ENCODE assay signal across 27 cellular contexts in genomic region chr6:63824722-63825121, GRCh38.
"Had no signal": no experiment of that assay in that cellular context is flagged by ENCODE, and none has a peak within 500 bp of the region (broad histone marks: within the 10 kb centered on the region; RNA-seq: fewer than 3 reads in every experiment).

No MANE protein-coding gene starts in this region.

- H3K9me3 ChIP-seq: neutrophil, ovary, psoas muscle, right lobe of liver, sigmoid colon, transverse colon, upper lobe of right lung, uterus had no signal

- H3K36me3 Mint-ChIP-seq: naive thymus-derived CD4-positive, alpha-beta T cell; natural killer cell; stimulated activated memory B cell treated with anti-CD40 and anti-IgM and Interleukin-4, amounts not matched to agents 10 μg/mL and 1 μg/mL and 100 μg/mL, for 72 hours; type B pancreatic cell had no signal

- H3K4me1 Mint-ChIP-seq: naive thymus-derived CD4-positive, alpha-beta T cell; natural killer cell; nephron; stimulated activated memory B cell treated with anti-CD40 and anti-IgM and Interleukin-4, amounts not matched to agents 10 μg/mL and 1 μg/mL and 100 μg/mL, for 72 hours; stimulated activated naive CD8-positive, alpha-beta T cell treated with anti-CD3 and anti-CD28 coated beads, Interleukin-15, amount 100 ng/mL, for 72 hours had no signal

- H3K27ac ChIP-seq: neutrophil, ovary, parathyroid adenoma, psoas muscle, right lobe of liver, sigmoid colon, tibial artery, transverse colon, upper lobe of right lung, uterus had no signal

- FAIRE-seq: small intestine had no signal

- ATAC-seq: naive thymus-derived CD4-positive, alpha-beta T cell; natural killer cell; psoas muscle; right cardiac atrium; right lobe of liver; stimulated activated memory B cell treated with anti-CD40 and anti-IgM and Interleukin-4, amounts not matched to agents 10 μg/mL and 1 μg/mL and 100 μg/mL, for 72 hours; stimulated activated naive CD8-positive, alpha-beta T cell treated with anti-CD3 and anti-CD28 coated beads, Interleukin-15, amount 100 ng/mL, for 72 hours; stimulated activated naive CD8-positive, alpha-beta T cell treated with anti-CD3 and anti-CD28 coated beads, Interleukin-15, Interleukin-2, amounts not matched to agents 100 U/mL and 50 U/mL, for 24 hours; upper lobe of right lung had no signal

- H3K4me3 ChIP-seq: ovary, psoas muscle, right lobe of liver, sigmoid colon, tibial artery, transverse colon, upper lobe of right lung, uterus had no signal

- H3K79me2 ChIP-seq: parathyroid adenoma had no signal

- H3K9ac ChIP-seq: parathyroid adenoma had no signal

- H3K27me3 Mint-ChIP-seq: progenitor cell of endocrine pancreas had no signal

- DNase-seq: naive thymus-derived CD4-positive, alpha-beta T cell; natural killer cell; nucleus accumbens; ovary; right cardiac atrium; right lobe of liver; sigmoid colon; small intestine; stimulated activated CD4-positive, alpha-beta T cell treated with anti-CD3 and anti-CD28 coated beads, Interleukin-15, amount 100 ng/mL, for 24 hours; stimulated activated CD4-positive, alpha-beta T cell treated with anti-CD3 and anti-CD28 coated beads, Interleukin-2, amount 100 ng/mL, for 24 hours; stimulated activated CD4-positive, alpha-beta T cell treated with anti-CD3 and anti-CD28 coated beads, Interleukin-2, amount 100 ng/mL, for 48 hours; stimulated activated CD4-positive, alpha-beta T cell treated with anti-CD3 and anti-CD28 coated beads, Interleukin-4, amount 100 ng/mL, for 24 hours; stimulated activated CD8-positive, alpha-beta memory T cell treated with anti-CD3 and anti-CD28 coated beads, Interleukin-4, amount 100 ng/mL, for 48 hours; stimulated activated naive CD4-positive, alpha-beta T cell; stimulated activated naive CD8-positive, alpha-beta T cell treated with anti-CD3 and anti-CD28 coated beads, Interleukin-15, amount 100 ng/mL, for 72 hours; stimulated activated naive CD8-positive, alpha-beta T cell treated with anti-CD3 and anti-CD28 coated beads, Interleukin-15, Interleukin-2, amounts not matched to agents 100 U/mL and 50 U/mL, for 24 hours; tibial artery; transverse colon; upper lobe of right lung; uterus had no signal

- H3K27ac Mint-ChIP-seq: naive thymus-derived CD4-positive, alpha-beta T cell; natural killer cell; nephron; progenitor cell of endocrine pancreas; stimulated activated memory B cell treated with anti-CD40 and anti-IgM and Interleukin-4, amounts not matched to agents 10 μg/mL and 1 μg/mL and 100 μg/mL, for 72 hours; stimulated activated naive CD8-positive, alpha-beta T cell treated with anti-CD3 and anti-CD28 coated beads, Interleukin-15, amount 100 ng/mL, for 72 hours; type B pancreatic cell had no signal

- H3K36me3 ChIP-seq: neutrophil, ovary, right lobe of liver, sigmoid colon, tibial artery, transverse colon, upper lobe of right lung, uterus had no signal

- H2AFZ ChIP-seq: parathyroid adenoma had no signal

- H3K27me3 ChIP-seq: neutrophil, ovary, right lobe of liver, sigmoid colon, tibial artery, transverse colon, upper lobe of right lung, uterus had no signal

- H3K4me1 ChIP-seq: parathyroid adenoma, psoas muscle, right lobe of liver, sigmoid colon, tibial artery, transverse colon, upper lobe of right lung, uterus had no signal

- H3K4me3 Mint-ChIP-seq: naive thymus-derived CD4-positive, alpha-beta T cell; natural killer cell; nephron; stimulated activated memory B cell treated with anti-CD40 and anti-IgM and Interleukin-4, amounts not matched to agents 10 μg/mL and 1 μg/mL and 100 μg/mL, for 72 hours; stimulated activated naive CD8-positive, alpha-beta T cell treated with anti-CD3 and anti-CD28 coated beads, Interleukin-15, amount 100 ng/mL, for 72 hours; type B pancreatic cell had no signal
